23 cellular contexts compared by ENCODE assay signal in genomic region chr7:2967705-2968104, GRCh38.
A peak's percentile ranks its signal among the peaks of the same experiment; 100 is the strongest.
DNase-seq lines count a peak whose midpoint lies in the region; ATAC-seq and TF ChIP-seq lines count a peak whose summit lies in the region.
"Had no signal": no experiment of that assay in that cellular context is flagged by ENCODE, and none has a peak within 500 bp of the region (broad histone marks: within the 10 kb centered on the region; RNA-seq: fewer than 3 reads in every experiment).

No MANE protein-coding gene starts in this region.

- H3K27me3 Mint-ChIP-seq in activated CD8-positive, alpha-beta memory T cell treated with anti-CD3 and anti-CD28 coated beads, Interleukin-2, amount 10 ng/mL, durations not matched to agents 7 days and 5 days: no peaks in the 10 kb centered on the region
- no peaks in the 10 kb centered on the region for H3K27me3 Mint-ChIP-seq in CD8-positive, alpha-beta T cell (ENCODE audit: low read depth)
- H3K27me3 Mint-ChIP-seq in immature natural killer cell (ENCODE audit: low read depth in 3 of 3): peaks cover 0 to 7% (median 3%) of the 10 kb centered on the region in 3 donors
- H3K27me3 Mint-ChIP-seq: CD4-positive, alpha-beta T cell had no signal

- H3K4me1 ChIP-seq in CD8-positive, alpha-beta T cell (ENCODE audit: insufficient read depth, low read length): peaks cover 21% of the 10 kb centered on the region
- no peaks in the 10 kb centered on the region for H3K4me1 ChIP-seq in sigmoid colon
- H3K4me1 ChIP-seq: HAP-1, SJCRH30 had no signal

- CTCF ChIA-PET in activated CD8-positive, alpha-beta memory T cell treated with anti-CD3 and anti-CD28 coated beads, Interleukin-2, amount 10 ng/mL, durations not matched to agents 7 days and 5 days (lab: Charles Lee): no interaction called here
- CTCF ChIA-PET in CD8-positive, alpha-beta T cell (lab: Charles Lee): interaction anchor here (0.5 to 1.3 kb wide), 2 partner anchors 123 to 212 kb away, joined by 3 read pairs; no protein-coding TSS in a partner anchor

- no peak overlapping the region for H3K4me3 ChIP-seq in CD8-positive, alpha-beta T cell (ENCODE audit: low read depth, low read length)
- H3K4me3 ChIP-seq in sigmoid colon: no peak overlapping the region
- H3K4me3 ChIP-seq: BLaER1, GM23338, HAP-1, MG63, SJCRH30 had no signal

- H3K27me3 ChIP-seq in CD8-positive, alpha-beta T cell (ENCODE audit: insufficient read depth, low read length): no peaks in the 10 kb centered on the region
- H3K27me3 ChIP-seq in sigmoid colon: no peaks in the 10 kb centered on the region
- H3K27me3 ChIP-seq: BLaER1, MG63, SJCRH30 had no signal

- H3K4me3 Mint-ChIP-seq in activated CD8-positive, alpha-beta memory T cell treated with anti-CD3 and anti-CD28 coated beads, Interleukin-2, amount 10 ng/mL, durations not matched to agents 7 days and 5 days: no peak overlapping the region
- no peak overlapping the region for H3K4me3 Mint-ChIP-seq in CD8-positive, alpha-beta T cell
- H3K4me3 Mint-ChIP-seq in immature natural killer cell: no peak overlapping the region
- H3K4me3 Mint-ChIP-seq: CD4-positive, alpha-beta T cell; GM23338 had no signal

- H3K27ac Mint-ChIP-seq in activated CD8-positive, alpha-beta memory T cell treated with anti-CD3 and anti-CD28 coated beads, Interleukin-2, amount 10 ng/mL, durations not matched to agents 7 days and 5 days: no peak overlapping the region
- peak overlapping the region; percentile 66 for H3K27ac Mint-ChIP-seq in CD8-positive, alpha-beta T cell
- H3K27ac Mint-ChIP-seq in immature natural killer cell: peak overlapping the region in 4 of 6 donors; percentile 49 to 67 (median 62)
- H3K27ac Mint-ChIP-seq: CD4-positive, alpha-beta T cell; GM23338 had no signal

- H3K9me3 ChIP-seq in CD8-positive, alpha-beta T cell (ENCODE audit: low read length): peaks cover 10% of the 10 kb centered on the region
- peaks cover 0 to 11% (median 9%) of the 10 kb centered on the region in 4 donors for H3K9me3 ChIP-seq in sigmoid colon
- H3K9me3 ChIP-seq: MG63 had no signal

- intact Hi-C loops in CD8-positive, alpha-beta T cell (cut with DNase I, micrococcal nuclease): no loop called here
- intact Hi-C loops in sigmoid colon (cut with DNase I): no loop called here

- no peak for TF ChIP-seq EP300 in sigmoid colon (IDR thresholded peaks at IDR 0.05)

- H3K36me3 Mint-ChIP-seq in activated CD8-positive, alpha-beta memory T cell treated with anti-CD3 and anti-CD28 coated beads, Interleukin-2, amount 10 ng/mL, durations not matched to agents 7 days and 5 days: peaks cover 50% of the 10 kb centered on the region
- peaks cover 38% of the 10 kb centered on the region for H3K36me3 Mint-ChIP-seq in CD8-positive, alpha-beta T cell
- H3K36me3 Mint-ChIP-seq in immature natural killer cell: peaks cover 25 to 39% (median 31%) of the 10 kb centered on the region in 3 donors

- WGBS in sigmoid colon, 2 donors: 88% methylated on average over 7 of the region's 7 CpGs

- H3K36me3 ChIP-seq in CD8-positive, alpha-beta T cell (ENCODE audit: insufficient read depth, low read length): no peaks in the 10 kb centered on the region
- no peaks in the 10 kb centered on the region for H3K36me3 ChIP-seq in sigmoid colon
- H3K36me3 ChIP-seq: HAP-1, MG63, SJCRH30 had no signal

- H3K9me3 Mint-ChIP-seq in activated CD8-positive, alpha-beta memory T cell treated with anti-CD3 and anti-CD28 coated beads, Interleukin-2, amount 10 ng/mL, durations not matched to agents 7 days and 5 days (ENCODE audit: low read depth): peaks cover 12% of the 10 kb centered on the region
- peaks cover 15% of the 10 kb centered on the region for H3K9me3 Mint-ChIP-seq in CD8-positive, alpha-beta T cell
- peaks cover 0 to 14% (median 4%) of the 10 kb centered on the region in 6 donors for H3K9me3 Mint-ChIP-seq in immature natural killer cell

- H3K27ac ChIP-seq in CD8-positive, alpha-beta T cell (ENCODE audit: low read depth, low read length): no peak overlapping the region
- H3K27ac ChIP-seq in sigmoid colon: no peak overlapping the region
- H3K27ac ChIP-seq: BLaER1, SJCRH30 had no signal

- no peak for TF ChIP-seq CTCF in CD8-positive, alpha-beta T cell (IDR thresholded peaks at IDR 0.05)
- TF ChIP-seq CTCF in sigmoid colon (IDR thresholded peaks at IDR 0.05): no peak

- DNase-seq in activated CD8-positive, alpha-beta memory T cell treated with anti-CD3 and anti-CD28 coated beads, Interleukin-2, amount 10 ng/mL, durations not matched to agents 7 days and 5 days: peak; percentile 26
- DNase-seq in activated CD8-positive, alpha-beta memory T cell treated with anti-CD3 and anti-CD28 coated beads, Interleukin-2, amount 50 U/mL, for 4 hours: no peak
- peak in 1 of 7 experiments; percentile 19 for DNase-seq in CD8-positive, alpha-beta T cell
- no peak for DNase-seq in immature natural killer cell
- DNase-seq in sigmoid colon: peak; percentile 0
- DNase-seq in NCI-H2107 treated with DMSO at 0.1 percent for 48 hours (lab: John Stamatoyannopoulos, UW; ENCODE audit: unreplicated experiment): no peak
- no peak for DNase-seq in NCI-H1930 (lab: John Stamatoyannopoulos, UW)
- DNase-seq: COR-L47, IMR-90, KG1, MG63, NCI-H1694, NCI-H2081 treated with DMSO at 0.1 percent for 48 hours, NCI-H524, NCI-H774, PC-3, SJCRH30 had no signal

- POLR2A ChIA-PET in CD8-positive, alpha-beta T cell (lab: Charles Lee): no interaction called here

- no peak for TF ChIP-seq POLR2A in sigmoid colon (IDR thresholded peaks at IDR 0.05)

- ATAC-seq in activated CD8-positive, alpha-beta memory T cell treated with anti-CD3 and anti-CD28 coated beads, Interleukin-2, amount 10 ng/mL, durations not matched to agents 7 days and 5 days: no peak
- no peak for ATAC-seq in CD8-positive, alpha-beta T cell
- ATAC-seq in GM21367 (IDR thresholded peaks at IDR 0.05; ENCODE audit: unreplicated experiment): no peak
- ATAC-seq: GM23338, PC-3, SK-N-SH treated with all-trans-retinoic acid at 6 μM for 48 hours had no signal

- H3K4me1 Mint-ChIP-seq in activated CD8-positive, alpha-beta memory T cell treated with anti-CD3 and anti-CD28 coated beads, Interleukin-2, amount 10 ng/mL, durations not matched to agents 7 days and 5 days: peaks cover 46% of the 10 kb centered on the region
- peaks cover 37% of the 10 kb centered on the region for H3K4me1 Mint-ChIP-seq in CD8-positive, alpha-beta T cell (ENCODE audit: low read depth)
- H3K4me1 Mint-ChIP-seq in immature natural killer cell: peaks cover 12 to 45% of the 10 kb centered on the region in 2 donors

Comparison
In these comparisons a context has a peak if more than half of its experiments do, and no peak if none do; other contexts are left out.
1. DNase-seq: peak in activated CD8-positive, alpha-beta memory T cell treated with anti-CD3 and anti-CD28 coated beads, Interleukin-2, amount 10 ng/mL, durations not matched to agents 7 days and 5 days (single experiment) and sigmoid colon (single experiment); none in activated CD8-positive, alpha-beta memory T cell treated with anti-CD3 and anti-CD28 coated beads, Interleukin-2, amount 50 U/mL, for 4 hours (single experiment), immature natural killer cell (0 of 3), NCI-H2107 treated with DMSO at 0.1 percent for 48 hours (single experiment) and NCI-H1930 (0 of 2).